In genomic region chr12:47312794-47313426, GRCh38 we compare ENCODE assay signal across 9 cellular contexts.
DNase-seq lines count a peak whose midpoint lies in the region; ATAC-seq and TF ChIP-seq lines count a peak whose summit lies in the region.
"Had no signal": no experiment of that assay in that cellular context is flagged by ENCODE, and none has a peak within 500 bp of the region (broad histone marks: within the 10 kb centered on the region; RNA-seq: fewer than 3 reads in every experiment).

No MANE protein-coding gene starts in this region.

- H3K27me3 Mint-ChIP-seq in MCF 10A (ENCODE audit: insufficient read depth, unreplicated experiment): no peaks in the 10 kb centered on the region

- no peaks in the 10 kb centered on the region for H3K9me3 Mint-ChIP-seq in MCF 10A (ENCODE audit: unreplicated experiment)

- BruUV-seq in MCF 10A (replicated peaks; lab: Mats Ljungman, UMichigan): no TSS peak

- POLR2A ChIA-PET in MCF 10A (lab: Yijun Ruan, JAX): interaction anchor here (0.6 kb wide), 1 partner anchor 328 kb away, joined by 3 read pairs; no protein-coding TSS in a partner anchor

- H3K27ac Mint-ChIP-seq in MCF 10A (ENCODE audit: low read depth, unreplicated experiment): no peak overlapping the region

- no peak for DNase-seq in left lobe of liver (ENCODE audit: low spot score)
- DNase-seq in NCI-H2107 treated with DMSO at 0.1 percent for 48 hours (lab: John Stamatoyannopoulos, UW; ENCODE audit: unreplicated experiment): no peak
- no peak for DNase-seq in stimulated activated CD4-positive, alpha-beta T cell treated with anti-CD3 and anti-CD28 coated beads, Interleukin-1b, Interleukin-23, amount 100 ng/mL, for 48 hours
- no peak for DNase-seq in left colon
- DNase-seq in MCF 10A (ENCODE audit: unreplicated experiment): no peak
- DNase-seq: NCI-H1694 treated with DMSO at 0.1 percent for 48 hours had no signal

- no peak overlapping the region for H3K4me3 Mint-ChIP-seq in MCF 10A (ENCODE audit: unreplicated experiment)

- H3K4me1 Mint-ChIP-seq in MCF 10A (ENCODE audit: insufficient read depth, unreplicated experiment): peaks cover under 1% of the 10 kb centered on the region

- ATAC-seq in GM18520 (IDR thresholded peaks at IDR 0.05; ENCODE audit: unreplicated experiment) (peak; percentile 87), GM21717 (IDR thresholded peaks at IDR 0.05; ENCODE audit: unreplicated experiment) (peak; percentile 91), HG03520 (IDR thresholded peaks at IDR 0.05; ENCODE audit: unreplicated experiment) (peak; percentile 89), left lobe of liver (peak; percentile 72), left colon (no peak)

- intact Hi-C loops in left colon (cut with DNase I, micrococcal nuclease): no loop called here
- intact Hi-C loops in MCF 10A (cut with micrococcal nuclease): no loop called here

- no peaks in the 10 kb centered on the region for H3K36me3 Mint-ChIP-seq in MCF 10A (ENCODE audit: insufficient read depth, unreplicated experiment)

- CTCF ChIA-PET in MCF 10A (lab: Yijun Ruan, JAX): interaction anchor here (0.6 to 1.1 kb wide), 4 partner anchors 77 to 291 kb away, joined by 3 read pairs; no protein-coding TSS in a partner anchor

- no peak for TF ChIP-seq CTCF in MCF 10A (IDR thresholded peaks at IDR 0.05; ENCODE audit: unreplicated experiment)
